In the genomic region with DNA sequence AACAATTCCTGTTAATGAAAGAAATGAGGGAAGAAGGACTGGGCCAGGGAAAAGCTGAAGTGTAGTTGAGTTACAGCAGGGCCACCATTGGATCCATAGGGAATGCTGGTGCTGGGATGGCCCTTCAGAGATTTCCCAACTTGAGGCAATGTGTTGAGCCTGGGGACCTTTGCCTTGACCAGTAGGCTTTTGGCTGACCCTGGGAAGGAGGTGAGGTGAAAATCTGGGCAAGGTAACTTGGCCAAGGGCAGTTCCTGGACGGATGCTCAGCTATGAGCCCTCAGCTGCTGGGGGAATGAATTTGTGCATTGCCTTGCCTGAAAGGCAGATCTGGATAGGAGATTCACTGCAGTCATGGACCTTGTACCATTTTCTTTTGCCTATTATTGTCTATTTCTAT, we compare ENCODE assay signal across 13 cellular contexts. TPM values are rescaled to one million over a fixed set of nuclear protein-coding genes. Genes with fewer than 3 reads are reported as not detected.
A peak's percentile ranks its signal among the peaks of the same experiment; 100 is the strongest.
DNase-seq lines count a peak whose midpoint lies in the region; ATAC-seq and TF ChIP-seq lines count a peak whose summit lies in the region.
"Had no signal": no experiment of that assay in that cellular context is flagged by ENCODE, and none has a peak within 500 bp of the region (broad histone marks: within the 10 kb centered on the region; RNA-seq: fewer than 3 reads in every experiment).

No MANE protein-coding gene starts in this region.

- H3K36me3 Mint-ChIP-seq in stimulated activated naive CD8-positive, alpha-beta T cell treated with anti-CD3 and anti-CD28 coated beads, Interleukin-15, Interleukin-2, amounts not matched to agents 100 ng/mL and 50 ng/mL, for 24 hours (ENCODE audit: low read depth): no peaks in the 10 kb centered on the region

- H3K79me2 ChIP-seq in MM.1S (ENCODE audit: low read length): no peaks in the 10 kb centered on the region

- peak overlapping the region; percentile 83 for H3K27ac Mint-ChIP-seq in stimulated activated naive CD8-positive, alpha-beta T cell treated with anti-CD3 and anti-CD28 coated beads, Interleukin-15, Interleukin-2, amounts not matched to agents 100 ng/mL and 50 ng/mL, for 24 hours

- no peak for DNase-seq in stimulated activated naive CD8-positive, alpha-beta T cell treated with anti-CD3 and anti-CD28 coated beads, Interleukin-15, Interleukin-2, amounts not matched to agents 100 U/mL and 50 U/mL, for 24 hours
- DNase-seq in MM.1S (no peak), GM13976 (ENCODE audit: low spot score) (no peak), NCI-H82 (lab: John Stamatoyannopoulos, UW) (no peak), caudate nucleus (lab: John Stamatoyannopoulos, UW) (no peak)
- DNase-seq: left ventricle myocardium inferior, NCI-H526 treated with DMSO at 0.1 percent for 48 hours, retina had no signal

- H3K4me2 ChIP-seq in MM.1S (ENCODE audit: low read depth, low read length): peak overlapping the region; percentile 38

- H3K36me3 ChIP-seq in MM.1S (replicated peaks; ENCODE audit: insufficient read depth, low read length) (no peaks in the 10 kb centered on the region), gastroesophageal sphincter (peaks cover 0 to 33% of the 10 kb centered on the region in 2 donors)
- H3K36me3 ChIP-seq: cardiac muscle cell had no signal

- WGBS in gastroesophageal sphincter (ENCODE audit: low coverage in 1 of 2), 2 donors: 100% methylated on average over 1 of the region's 1 CpG; no CpG with 5 or more reads in 1 of the 2 donors

- no peak overlapping the region for H3K9ac ChIP-seq in MM.1S (ENCODE audit: low read length)

- no peak for TF ChIP-seq EP300 in gastroesophageal sphincter (IDR thresholded peaks at IDR 0.05)

- H3K27ac ChIP-seq in MM.1S (ENCODE audit: low read length) (no peak overlapping the region), gastroesophageal sphincter (no peak overlapping the region), caudate nucleus (ENCODE audit: low read depth, low read length) (no peak overlapping the region)
- H3K27ac ChIP-seq: cardiac muscle cell, left ventricle myocardium inferior had no signal

- no peaks in the 10 kb centered on the region for H3K9me2 ChIP-seq in MM.1S (replicated peaks; ENCODE audit: insufficient read depth, low read length)

- no peak for TF ChIP-seq CTCF in MM.1S (IDR thresholded peaks at IDR 0.05; ENCODE audit: low read length)
- TF ChIP-seq CTCF in GM13976 (IDR thresholded peaks at IDR 0.05; ENCODE audit: borderline replicate concordance, control extremely low read depth, extremely low read depth, insufficient read depth, missing control alignments): no peak
- no peak for TF ChIP-seq CTCF in gastroesophageal sphincter (IDR thresholded peaks at IDR 0.05)

- H3K4me3 Mint-ChIP-seq in stimulated activated naive CD8-positive, alpha-beta T cell treated with anti-CD3 and anti-CD28 coated beads, Interleukin-15, Interleukin-2, amounts not matched to agents 100 ng/mL and 50 ng/mL, for 24 hours: peak overlapping the region; percentile 30

- H3K27me3 Mint-ChIP-seq in stimulated activated naive CD8-positive, alpha-beta T cell treated with anti-CD3 and anti-CD28 coated beads, Interleukin-15, Interleukin-2, amounts not matched to agents 100 ng/mL and 50 ng/mL, for 24 hours: no peaks in the 10 kb centered on the region

- H3K27me3 ChIP-seq in MM.1S (replicated peaks; ENCODE audit: insufficient read depth, low read length): no peaks in the 10 kb centered on the region
- H3K27me3 ChIP-seq in gastroesophageal sphincter: no peaks in the 10 kb centered on the region
- H3K27me3 ChIP-seq: cardiac muscle cell had no signal

- no peaks in the 10 kb centered on the region for H4K20me1 ChIP-seq in MM.1S (ENCODE audit: insufficient read depth, low read length)

- no peak for ATAC-seq in stimulated activated naive CD8-positive, alpha-beta T cell treated with anti-CD3 and anti-CD28 coated beads, Interleukin-15, Interleukin-2, amounts not matched to agents 100 U/mL and 50 U/mL, for 24 hours
- peak; percentile 20 for ATAC-seq in HG02763 (IDR thresholded peaks at IDR 0.05; ENCODE audit: unreplicated experiment)
- no peak for ATAC-seq in gastroesophageal sphincter
- ATAC-seq: K562 had no signal

- no peaks in the 10 kb centered on the region for H3F3A ChIP-seq in MM.1S (ENCODE audit: insufficient read depth, low read length)

- H3K9me3 ChIP-seq in MM.1S (replicated peaks; ENCODE audit: insufficient read depth, low read length) (no peaks in the 10 kb centered on the region), gastroesophageal sphincter (no peaks in the 10 kb centered on the region)
- H3K9me3 ChIP-seq: left ventricle myocardium inferior had no signal

- H2AFZ ChIP-seq in MM.1S (ENCODE audit: low read length): no peak overlapping the region

- H3K4me1 Mint-ChIP-seq in stimulated activated naive CD8-positive, alpha-beta T cell treated with anti-CD3 and anti-CD28 coated beads, Interleukin-15, Interleukin-2, amounts not matched to agents 100 ng/mL and 50 ng/mL, for 24 hours (ENCODE audit: low read depth): peaks cover 33% of the 10 kb centered on the region

- no peaks in the 10 kb centered on the region for H3K9me3 Mint-ChIP-seq in stimulated activated naive CD8-positive, alpha-beta T cell treated with anti-CD3 and anti-CD28 coated beads, Interleukin-15, Interleukin-2, amounts not matched to agents 100 ng/mL and 50 ng/mL, for 24 hours

- H3K4me1 ChIP-seq in MM.1S (ENCODE audit: low read length) (peaks cover 10% of the 10 kb centered on the region), gastroesophageal sphincter (peaks cover 0 to 1% (median 0%) of the 10 kb centered on the region in 3 donors)

- 0 out of 2 replicates have a peak overlapping the region, but pooled peaks have one; percentile 1 for H3K4me3 ChIP-seq in MM.1S (ENCODE audit: low read length)
- no peak overlapping the region for H3K4me3 ChIP-seq in gastroesophageal sphincter
- H3K4me3 ChIP-seq: cardiac muscle cell, K562, left ventricle myocardium inferior had no signal

- TF ChIP-seq POLR2A in gastroesophageal sphincter (IDR thresholded peaks at IDR 0.05): no peak

- in situ Hi-C loops in GM13976 (cut with MboI; ENCODE audit: low sequenced_read_pairs, unreplicated experiment): no loop called here

RNA-seq across cellular contexts. Expression of gene UTRN, which starts 20.4 kb away (rescaled TPM):
- total RNA-seq in gastroesophageal sphincter: 100 to 1,000 TPM in 3 of 4 donors, 10 to 100 TPM in 1; 95.9 to 251 (median 139) TPM
